9 cellular contexts compared by ENCODE assay signal in genomic region chr10:110503528-110504110, GRCh38. TPM values are rescaled to one million over a fixed set of nuclear protein-coding genes. Genes with fewer than 3 reads are reported as not detected.
DNase-seq lines count a peak whose midpoint lies in the region; ATAC-seq and TF ChIP-seq lines count a peak whose summit lies in the region.
"Had no signal": no experiment of that assay in that cellular context is flagged by ENCODE, and none has a peak within 500 bp of the region (broad histone marks: within the 10 kb centered on the region; RNA-seq: fewer than 3 reads in every experiment).

No MANE protein-coding gene starts in this region.

- DNase-seq in activated CD8-positive, alpha-beta memory T cell treated with anti-CD3 and anti-CD28 coated beads, Interleukin-2, amount 10 ng/mL, durations not matched to agents 7 days and 5 days: no peak
- DNase-seq in activated CD8-positive, alpha-beta memory T cell treated with anti-CD3 and anti-CD28 coated beads, Interleukin-2, amount 50 U/mL, for 4 hours: no peak
- no peak for DNase-seq in T-helper 17 cell
- no peak for DNase-seq in fibroblast of lung (ENCODE audit: low read depth in 2 of 2)
- DNase-seq in stimulated activated naive CD8-positive, alpha-beta T cell treated with anti-CD3 and anti-CD28 coated beads, Interleukin-15, amount 100 ng/mL, for 72 hours: no peak
- DNase-seq in HPDE6-E6E7 (ENCODE audit: extremely low spot score): no peak
- no peak for DNase-seq in hypothalamus (lab: John Stamatoyannopoulos, UW)

- ATAC-seq in activated CD8-positive, alpha-beta memory T cell treated with anti-CD3 and anti-CD28 coated beads, Interleukin-2, amount 10 ng/mL, durations not matched to agents 7 days and 5 days: no peak
- ATAC-seq in T-helper 17 cell: no peak
- ATAC-seq in stimulated activated naive CD8-positive, alpha-beta T cell treated with anti-CD3 and anti-CD28 coated beads, Interleukin-15, amount 100 ng/mL, for 72 hours: no peak
- ATAC-seq in HG03342 (IDR thresholded peaks at IDR 0.05; ENCODE audit: unreplicated experiment): no peak

- peak overlapping the region; percentile 97 for H3K27ac Mint-ChIP-seq in activated CD8-positive, alpha-beta memory T cell treated with anti-CD3 and anti-CD28 coated beads, Interleukin-2, amount 10 ng/mL, durations not matched to agents 7 days and 5 days
- peak overlapping the region; percentile 97 for H3K27ac Mint-ChIP-seq in T-helper 17 cell
- peak overlapping the region; percentile 70 to 84 for H3K27ac Mint-ChIP-seq in stimulated activated naive CD8-positive, alpha-beta T cell treated with anti-CD3 and anti-CD28 coated beads, Interleukin-15, amount 100 ng/mL, for 72 hours

- peaks cover 96% of the 10 kb centered on the region for H3K36me3 Mint-ChIP-seq in activated CD8-positive, alpha-beta memory T cell treated with anti-CD3 and anti-CD28 coated beads, Interleukin-2, amount 10 ng/mL, durations not matched to agents 7 days and 5 days
- peaks cover 6% of the 10 kb centered on the region for H3K36me3 Mint-ChIP-seq in T-helper 17 cell (ENCODE audit: low read depth)

- H3K9me3 Mint-ChIP-seq in activated CD8-positive, alpha-beta memory T cell treated with anti-CD3 and anti-CD28 coated beads, Interleukin-2, amount 10 ng/mL, durations not matched to agents 7 days and 5 days (ENCODE audit: low read depth): no peaks in the 10 kb centered on the region
- no peaks in the 10 kb centered on the region for H3K9me3 Mint-ChIP-seq in stimulated activated naive CD8-positive, alpha-beta T cell treated with anti-CD3 and anti-CD28 coated beads, Interleukin-15, amount 100 ng/mL, for 72 hours

- H3K4me3 ChIP-seq in fibroblast of lung (replicated peaks in 1 of 4; ENCODE audit: control extremely low read depth in 1 of 4, insufficient read depth in 1 of 4, low read depth in 3 of 4, low read length in 4 of 4): peak overlapping the region in 3 of 4 experiments; percentile 3 to 96 (median 69)
- H3K4me3 ChIP-seq: pancreas had no signal

- H3K4me1 ChIP-seq in fibroblast of lung (ENCODE audit: control insufficient read depth, extremely low read depth, insufficient read depth, low read length): peaks cover 34% of the 10 kb centered on the region

- H3K4me2 ChIP-seq in fibroblast of lung (ENCODE audit: extremely low read depth, insufficient read depth, low read length): peak overlapping the region; percentile 64

- peak overlapping the region; percentile 80 for H3K27ac ChIP-seq in fibroblast of lung (ENCODE audit: insufficient read depth, low read length)

- peaks cover 26% of the 10 kb centered on the region for H3K36me3 ChIP-seq in fibroblast of lung (ENCODE audit: control insufficient read depth, insufficient read depth, low read length)
- H3K36me3 ChIP-seq: pancreas had no signal

- CTCF ChIA-PET in activated CD8-positive, alpha-beta memory T cell treated with anti-CD3 and anti-CD28 coated beads, Interleukin-2, amount 10 ng/mL, durations not matched to agents 7 days and 5 days (lab: Charles Lee): interaction anchor here (1.2 to 11.1 kb wide), 9 partner anchors 10 to 197 kb away, joined by 3 to 178 read pairs (median 10); partner anchors contain the start of gene SMNDC1

- H3K79me2 ChIP-seq in fibroblast of lung (ENCODE audit: control insufficient read depth, insufficient read depth, low read length): peaks cover 93% of the 10 kb centered on the region

- H3K9me3 ChIP-seq in T-helper 17 cell (ENCODE audit: control insufficient read depth, low read length, poor library complexity, severe bottlenecking) (no peaks in the 10 kb centered on the region), fibroblast of lung (ENCODE audit: control insufficient read depth, insufficient read depth, low read depth, low read length) (no peaks in the 10 kb centered on the region)
- H3K9me3 ChIP-seq: pancreas had no signal

- no peaks in the 10 kb centered on the region for H3K27me3 Mint-ChIP-seq in activated CD8-positive, alpha-beta memory T cell treated with anti-CD3 and anti-CD28 coated beads, Interleukin-2, amount 10 ng/mL, durations not matched to agents 7 days and 5 days
- no peaks in the 10 kb centered on the region for H3K27me3 Mint-ChIP-seq in T-helper 17 cell
- no peaks in the 10 kb centered on the region for H3K27me3 Mint-ChIP-seq in stimulated activated naive CD8-positive, alpha-beta T cell treated with anti-CD3 and anti-CD28 coated beads, Interleukin-15, amount 100 ng/mL, for 72 hours

- peak overlapping the region; percentile 99 for H3K4me3 Mint-ChIP-seq in activated CD8-positive, alpha-beta memory T cell treated with anti-CD3 and anti-CD28 coated beads, Interleukin-2, amount 10 ng/mL, durations not matched to agents 7 days and 5 days
- peak overlapping the region; percentile 99 for H3K4me3 Mint-ChIP-seq in T-helper 17 cell
- H3K4me3 Mint-ChIP-seq in stimulated activated naive CD8-positive, alpha-beta T cell treated with anti-CD3 and anti-CD28 coated beads, Interleukin-15, amount 100 ng/mL, for 72 hours: peak overlapping the region; percentile 88 to 92

- TF ChIP-seq CTCF in fibroblast of lung (conservative IDR thresholded peaks at IDR 0.05 in 1 of 2, IDR thresholded peaks at IDR 0.05 in 1 of 2; ENCODE audit: low read depth in 1 of 2, low read length in 2 of 2): no peak

- peak overlapping the region; percentile 1 for H3K9ac ChIP-seq in fibroblast of lung (ENCODE audit: insufficient read depth, low read length)

- H4K20me1 ChIP-seq in fibroblast of lung (ENCODE audit: control insufficient read depth, extremely low read depth, insufficient read depth, low read length): no peaks in the 10 kb centered on the region

- peaks cover 84% of the 10 kb centered on the region for H3K4me1 Mint-ChIP-seq in activated CD8-positive, alpha-beta memory T cell treated with anti-CD3 and anti-CD28 coated beads, Interleukin-2, amount 10 ng/mL, durations not matched to agents 7 days and 5 days
- H3K4me1 Mint-ChIP-seq in T-helper 17 cell: peaks cover 73% of the 10 kb centered on the region
- H3K4me1 Mint-ChIP-seq in stimulated activated naive CD8-positive, alpha-beta T cell treated with anti-CD3 and anti-CD28 coated beads, Interleukin-15, amount 100 ng/mL, for 72 hours: peaks cover 98% of the 10 kb centered on the region

- no peak overlapping the region for H2AFZ ChIP-seq in fibroblast of lung (ENCODE audit: low read length)

- H3K27me3 ChIP-seq in fibroblast of lung (ENCODE audit: control insufficient read depth, insufficient read depth, low read length): no peaks in the 10 kb centered on the region

RNA-seq across cellular contexts. Expression of gene DUSP5, which starts 5.9 kb away (rescaled TPM):
- total RNA-seq in activated CD8-positive, alpha-beta memory T cell treated with anti-CD3 and anti-CD28 coated beads, Interleukin-2, amount 10 ng/mL, durations not matched to agents 7 days and 5 days: 100 to 1,000 TPM; 102 to 223 TPM
- total RNA-seq in T-helper 17 cell (100 to 1,000 TPM in 1 of 2 donors, 10 to 100 TPM in 1; 91.9 to 147 TPM), fibroblast of lung (14.9 and 27.6 TPM in 2 replicates)
- polyA plus RNA-seq in fibroblast of lung: 37.7 and 48.9 TPM in 2 replicates
- 23.5 and 30.7 TPM in 2 replicates for polyA plus RNA-seq in fibroblast of lung (2012)
- 65.8 and 147 TPM in 2 replicates for polyA minus RNA-seq in fibroblast of lung (ENCODE audit: low replicate concordance)
